25 cellular contexts compared by ENCODE assay signal in genomic region chr11:105027671-105028070, GRCh38. TPM values are rescaled to one million over a fixed set of nuclear protein-coding genes. Genes with fewer than 3 reads are reported as not detected.
DNase-seq lines count a peak whose midpoint lies in the region; ATAC-seq and TF ChIP-seq lines count a peak whose summit lies in the region.
"Had no signal": no experiment of that assay in that cellular context is flagged by ENCODE, and none has a peak within 500 bp of the region (broad histone marks: within the 10 kb centered on the region; RNA-seq: fewer than 3 reads in every experiment).

No MANE protein-coding gene starts in this region.

- H3F3A ChIP-seq in neural progenitor cell (ENCODE audit: low read depth) = no peaks in the 10 kb centered on the region

- H3K4me2 ChIP-seq in neural progenitor cell = no peak overlapping the region
- H3K4me2 ChIP-seq: hepatocyte had no signal

- peak overlapping the region; percentile 28 for H3K27ac Mint-ChIP-seq in activated CD4-positive, alpha-beta T cell treated with anti-CD3 and anti-CD28 coated beads for 36 hours
- peak overlapping the region; percentile 48 for H3K27ac Mint-ChIP-seq in activated CD8-positive, alpha-beta T cell treated with anti-CD3 and anti-CD28 coated beads for 36 hours
- H3K27ac Mint-ChIP-seq in natural killer cell (peak overlapping the region; percentile 17 to 39), nephron progenitor cell (no peak overlapping the region), neural progenitor cell (no peak overlapping the region)

- H3K27ac ChIP-seq in neural progenitor cell = no peak overlapping the region
- H3K27ac ChIP-seq: cardiac muscle cell, hepatocyte, sigmoid colon, transverse colon had no signal

- peaks cover 44% of the 10 kb centered on the region for H3K36me3 Mint-ChIP-seq in activated CD4-positive, alpha-beta T cell treated with anti-CD3 and anti-CD28 coated beads for 36 hours (ENCODE audit: low read depth)
- H3K36me3 Mint-ChIP-seq in activated CD8-positive, alpha-beta T cell treated with anti-CD3 and anti-CD28 coated beads for 36 hours (ENCODE audit: low read depth) = peaks cover 46% of the 10 kb centered on the region
- peaks cover 26% of the 10 kb centered on the region for H3K36me3 Mint-ChIP-seq in natural killer cell
- H3K36me3 Mint-ChIP-seq in nephron progenitor cell (ENCODE audit: low read depth) = no peaks in the 10 kb centered on the region
- H3K36me3 Mint-ChIP-seq in neural progenitor cell = no peaks in the 10 kb centered on the region

- intact Hi-C loops in activated CD4-positive, alpha-beta T cell treated with anti-CD3 and anti-CD28 coated beads for 36 hours (cut with DNase I, micrococcal nuclease) = no loop called here
- intact Hi-C loops in activated CD8-positive, alpha-beta T cell treated with anti-CD3 and anti-CD28 coated beads for 36 hours (cut with micrococcal nuclease) = no loop called here
- intact Hi-C loops in natural killer cell (cut with micrococcal nuclease) = no loop called here

- no peak for DNase-seq in activated CD4-positive, alpha-beta T cell treated with anti-CD3 and anti-CD28 coated beads for 36 hours
- no peak for DNase-seq in activated CD4-positive, alpha-beta T cell treated with anti-CD3 and anti-CD28 coated beads, Interleukin-2, amount 50 U/mL, for 1 hour
- DNase-seq in KBM-7 (peak; percentile 67), natural killer cell (no peak), nephron progenitor cell (no peak), neural progenitor cell (ENCODE audit: low spot score) (no peak)
- no peak for DNase-seq in activated CD8-positive, alpha-beta T cell treated with anti-CD3 and anti-CD28 coated beads for 36 hours
- DNase-seq: activated CD8-positive, alpha-beta memory T cell treated with anti-CD3 and anti-CD28 coated beads for 24 hours; COR-L47; effector CD8-positive, alpha-beta T cell; IMR-90; NCI-H2171; NK-92 treated with Interleukin-12 subunit alpha and Interleukin-12 subunit beta, amount 100 ng/mL, for 24 hours; sigmoid colon; stimulated activated CD4-positive, alpha-beta T cell treated with anti-CD3 and anti-CD28 coated beads, Interleukin-4, amount 100 ng/mL, for 1 hour; stimulated activated CD8-positive, alpha-beta memory T cell treated with anti-CD3 and anti-CD28 coated beads, Interleukin-4, amount 100 ng/mL, for 48 hours; T-helper 9 cell; transverse colon had no signal

- H3K79me2 ChIP-seq in neural progenitor cell (ENCODE audit: low read depth) = no peaks in the 10 kb centered on the region
- H3K79me2 ChIP-seq: hepatocyte had no signal

- no peak overlapping the region for H3K9ac ChIP-seq in neural progenitor cell

- no peak for ATAC-seq in activated CD4-positive, alpha-beta T cell treated with anti-CD3 and anti-CD28 coated beads for 36 hours
- ATAC-seq in activated CD8-positive, alpha-beta T cell treated with anti-CD3 and anti-CD28 coated beads for 36 hours = no peak
- ATAC-seq in natural killer cell = peak in 1 of 3 donors; percentile 48
- ATAC-seq in HG03108 (IDR thresholded peaks at IDR 0.05; ENCODE audit: unreplicated experiment) = no peak
- ATAC-seq: GM12878, Right ventricle myocardium inferior had no signal

- no peaks in the 10 kb centered on the region for H3K9me3 ChIP-seq in neural progenitor cell (ENCODE audit: low read depth)
- H3K9me3 ChIP-seq: sigmoid colon, transverse colon had no signal

- POLR2A ChIA-PET in activated CD4-positive, alpha-beta T cell treated with anti-CD3 and anti-CD28 coated beads for 36 hours (lab: Charles Lee) = no interaction called here
- POLR2A ChIA-PET in activated CD8-positive, alpha-beta T cell treated with anti-CD3 and anti-CD28 coated beads for 36 hours (lab: Charles Lee) = interaction anchor here (1.0 kb wide), 1 partner anchor 1051 kb away, joined by 3 read pairs; no protein-coding TSS in a partner anchor

- H2AFZ ChIP-seq in neural progenitor cell (replicated peaks) = no peak overlapping the region
- H2AFZ ChIP-seq: hepatocyte had no signal

- H3K4me1 Mint-ChIP-seq in activated CD4-positive, alpha-beta T cell treated with anti-CD3 and anti-CD28 coated beads for 36 hours = peaks cover 24% of the 10 kb centered on the region
- H3K4me1 Mint-ChIP-seq in activated CD8-positive, alpha-beta T cell treated with anti-CD3 and anti-CD28 coated beads for 36 hours (ENCODE audit: low read depth) = peaks cover 17% of the 10 kb centered on the region
- H3K4me1 Mint-ChIP-seq in natural killer cell (peaks cover 27 to 38% of the 10 kb centered on the region in 2 donors), nephron progenitor cell (no peaks in the 10 kb centered on the region), neural progenitor cell (peaks cover 2% of the 10 kb centered on the region)

- H3K4me3 ChIP-seq in neural progenitor cell = no peak overlapping the region
- H3K4me3 ChIP-seq: cardiac muscle cell, GM12878, hepatocyte, sigmoid colon, transverse colon had no signal

- CTCF ChIA-PET in activated CD4-positive, alpha-beta T cell treated with anti-CD3 and anti-CD28 coated beads for 36 hours (lab: Charles Lee) = interaction anchor here (0.6 kb wide), 1 partner anchor 959 kb away, joined by 3 read pairs; no protein-coding TSS in a partner anchor
- CTCF ChIA-PET in activated CD8-positive, alpha-beta T cell treated with anti-CD3 and anti-CD28 coated beads for 36 hours (lab: Charles Lee) = no interaction called here

- no peaks in the 10 kb centered on the region for H3K27me3 ChIP-seq in neural progenitor cell
- H3K27me3 ChIP-seq: cardiac muscle cell, hepatocyte, sigmoid colon, transverse colon had no signal

- peaks cover 9% of the 10 kb centered on the region for H3K4me1 ChIP-seq in neural progenitor cell
- H3K4me1 ChIP-seq: sigmoid colon had no signal

- no peak overlapping the region for H3K4me3 Mint-ChIP-seq in activated CD4-positive, alpha-beta T cell treated with anti-CD3 and anti-CD28 coated beads for 36 hours
- H3K4me3 Mint-ChIP-seq in activated CD8-positive, alpha-beta T cell treated with anti-CD3 and anti-CD28 coated beads for 36 hours = no peak overlapping the region
- no peak overlapping the region for H3K4me3 Mint-ChIP-seq in natural killer cell
- H3K4me3 Mint-ChIP-seq in nephron progenitor cell = no peak overlapping the region
- no peak overlapping the region for H3K4me3 Mint-ChIP-seq in neural progenitor cell

- H3K9me3 Mint-ChIP-seq in activated CD4-positive, alpha-beta T cell treated with anti-CD3 and anti-CD28 coated beads for 36 hours (ENCODE audit: low read depth) = no peaks in the 10 kb centered on the region
- H3K9me3 Mint-ChIP-seq in activated CD8-positive, alpha-beta T cell treated with anti-CD3 and anti-CD28 coated beads for 36 hours = no peaks in the 10 kb centered on the region
- H3K9me3 Mint-ChIP-seq in natural killer cell = no peaks in the 10 kb centered on the region
- peaks cover 7% of the 10 kb centered on the region for H3K9me3 Mint-ChIP-seq in nephron progenitor cell
- H3K9me3 Mint-ChIP-seq in neural progenitor cell = no peaks in the 10 kb centered on the region

- in situ Hi-C loops in KBM-7 (cut with MboI; ENCODE audit: low pct_unique_long_range_greater_than_20kb, low sequenced_read_pairs) = no loop called here

- no peaks in the 10 kb centered on the region for H3K27me3 Mint-ChIP-seq in activated CD4-positive, alpha-beta T cell treated with anti-CD3 and anti-CD28 coated beads for 36 hours
- H3K27me3 Mint-ChIP-seq in activated CD8-positive, alpha-beta T cell treated with anti-CD3 and anti-CD28 coated beads for 36 hours = no peaks in the 10 kb centered on the region
- H3K27me3 Mint-ChIP-seq in natural killer cell (ENCODE audit: low read depth in 2 of 2) (no peaks in the 10 kb centered on the region), nephron progenitor cell (ENCODE audit: low read depth, poor library complexity) (no peaks in the 10 kb centered on the region), neural progenitor cell (ENCODE audit: insufficient read depth, low read depth) (no peaks in the 10 kb centered on the region)

- no peaks in the 10 kb centered on the region for H3K36me3 ChIP-seq in neural progenitor cell
- H3K36me3 ChIP-seq: cardiac muscle cell had no signal

- no peak for TF ChIP-seq CTCF in activated CD8-positive, alpha-beta T cell treated with anti-CD3 and anti-CD28 coated beads for 36 hours (IDR thresholded peaks at IDR 0.05)
- TF ChIP-seq CTCF in natural killer cell (IDR thresholded peaks at IDR 0.05) (no peak), nephron progenitor cell (IDR thresholded peaks at IDR 0.05) (no peak), neural progenitor cell (IDR thresholded peaks at IDR 0.05) (no peak)

- no peaks in the 10 kb centered on the region for H4K20me1 ChIP-seq in neural progenitor cell (ENCODE audit: low read depth)

RNA-seq across cellular contexts. Expression of gene CASP5, which starts 4.7 kb away (rescaled TPM):
- total RNA-seq in activated CD4-positive, alpha-beta T cell treated with anti-CD3 and anti-CD28 coated beads for 36 hours = not detected
- not detected for total RNA-seq in activated CD8-positive, alpha-beta T cell treated with anti-CD3 and anti-CD28 coated beads for 36 hours
- total RNA-seq in natural killer cell = 1 to 10 TPM; 1.1 to 1.6 (median 1.3) TPM
- not detected in 2 replicates for total RNA-seq in neural progenitor cell (ENCODE audit: low replicate concordance)
- total RNA-seq: cardiac muscle cell, GM12878, IMR-90, kidney epithelial cell, osteocyte, Right ventricle myocardium inferior, sigmoid colon had no signal

RNA-seq across cellular contexts. Expression of gene CASP1, which starts 7.3 kb away (rescaled TPM):
- 10 to 100 TPM; 23.7 to 33.4 TPM for total RNA-seq in activated CD4-positive, alpha-beta T cell treated with anti-CD3 and anti-CD28 coated beads for 36 hours
- 10 to 100 TPM; 31.9 to 32.4 TPM for total RNA-seq in activated CD8-positive, alpha-beta T cell treated with anti-CD3 and anti-CD28 coated beads for 36 hours
- 100 to 1,000 TPM in 1 of 3 donors, 10 to 100 TPM in 2; 89.3 to 117 (median 93.8) TPM for total RNA-seq in natural killer cell
- not detected in 2 replicates for total RNA-seq in neural progenitor cell (ENCODE audit: low replicate concordance)
- total RNA-seq: cardiac muscle cell had no signal

RNA-seq across cellular contexts. Expression of gene CARD16, which starts 17.5 kb away (rescaled TPM):
- total RNA-seq in activated CD4-positive, alpha-beta T cell treated with anti-CD3 and anti-CD28 coated beads for 36 hours = 10 to 100 TPM; 11.6 to 13.9 TPM
- total RNA-seq in activated CD8-positive, alpha-beta T cell treated with anti-CD3 and anti-CD28 coated beads for 36 hours = 10 to 100 TPM; 13.1 to 15.2 TPM
- 100 to 1,000 TPM in 2 of 3 donors, 10 to 100 TPM in 1; 54.7 to 113 (median 110) TPM for total RNA-seq in natural killer cell
- not detected in 2 replicates for total RNA-seq in neural progenitor cell (ENCODE audit: low replicate concordance)
- total RNA-seq: cardiac muscle cell, kidney epithelial cell had no signal

RNA-seq across cellular contexts. Expression of gene CASP4, which starts 59.3 kb away (rescaled TPM):
- 10 to 100 TPM; 48.8 to 59.1 TPM for total RNA-seq in activated CD4-positive, alpha-beta T cell treated with anti-CD3 and anti-CD28 coated beads for 36 hours
- 10 to 100 TPM; 39.6 to 42.9 TPM for total RNA-seq in activated CD8-positive, alpha-beta T cell treated with anti-CD3 and anti-CD28 coated beads for 36 hours
- 100 to 1,000 TPM; 132 to 156 (median 149) TPM for total RNA-seq in natural killer cell
- total RNA-seq in neural progenitor cell (ENCODE audit: low replicate concordance) = not detected in 2 replicates
- total RNA-seq: cardiac muscle cell had no signal

Comparison
In these comparisons a context has a peak if more than half of its experiments do, and no peak if none do; other contexts are left out.
1. H3K27ac Mint-ChIP-seq: peak in activated CD4-positive, alpha-beta T cell treated with anti-CD3 and anti-CD28 coated beads for 36 hours (single experiment), activated CD8-positive, alpha-beta T cell treated with anti-CD3 and anti-CD28 coated beads for 36 hours (single experiment) and natural killer cell (2 of 2); none in nephron progenitor cell (single experiment) and neural progenitor cell (single experiment).
2. RNA of gene CASP1, which starts 7.3 kb away (total RNA-seq): 89.3 to 117 TPM in natural killer cell, 23.7 to 33.4 TPM in activated CD4-positive, alpha-beta T cell treated with anti-CD3 and anti-CD28 coated beads for 36 hours and 31.9 to 32.4 TPM in activated CD8-positive, alpha-beta T cell treated with anti-CD3 and anti-CD28 coated beads for 36 hours; not detected in neural progenitor cell; every median in the first group is over 10 times any median in the second.
3. RNA of gene CARD16, which starts 17.5 kb away (total RNA-seq): 54.7 to 113 TPM in natural killer cell, 13.1 to 15.2 TPM in activated CD8-positive, alpha-beta T cell treated with anti-CD3 and anti-CD28 coated beads for 36 hours and 11.6 to 13.9 TPM in activated CD4-positive, alpha-beta T cell treated with anti-CD3 and anti-CD28 coated beads for 36 hours; not detected in neural progenitor cell; every median in the first group is over 10 times any median in the second.